In the genomic region with DNA sequence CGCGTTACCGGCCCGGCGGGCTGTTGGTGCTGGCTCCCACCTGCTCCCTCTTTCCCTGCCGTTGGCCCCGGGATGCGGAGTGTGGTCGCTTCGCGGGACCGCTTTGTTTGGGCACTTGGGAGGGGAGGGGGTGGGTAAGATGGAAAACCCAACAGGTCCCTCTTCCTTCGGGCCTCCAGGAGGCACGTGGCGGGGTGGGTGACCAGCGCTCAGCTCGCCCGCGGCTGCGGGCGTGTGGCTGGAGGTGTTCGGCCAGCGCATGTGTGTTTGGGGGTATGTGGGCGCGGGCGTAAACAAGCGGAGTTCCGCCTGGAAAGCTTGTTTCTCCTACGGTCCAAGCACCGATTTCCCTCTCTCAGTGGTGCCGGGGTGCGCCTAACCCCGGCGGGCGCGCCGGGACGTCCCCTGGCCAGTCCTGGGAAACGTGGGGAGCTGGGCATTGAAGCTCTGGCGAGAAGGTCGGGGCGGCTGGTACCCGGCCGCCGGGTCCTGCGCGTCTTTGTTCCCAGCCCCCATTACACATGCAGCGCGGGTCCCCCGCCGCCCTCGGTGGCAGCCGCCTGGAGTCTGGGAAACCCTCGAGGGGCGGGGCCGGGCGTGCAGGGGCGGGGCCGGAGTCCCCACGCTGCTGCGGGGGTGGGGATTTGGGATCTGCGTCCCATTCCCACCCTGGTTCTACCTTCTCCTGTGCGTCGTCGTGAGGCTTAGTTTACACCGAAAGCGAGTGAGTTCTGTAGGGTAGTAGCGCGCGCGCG, we compare ENCODE assay signal across 1 cellular context.
TF ChIP-seq lines count a peak whose summit lies in the region.

No MANE protein-coding gene starts in this region.

TF ChIP-seq in HepG2, 621 proteins besides CTCF, POLR2A, EP300 and RAD21 (continued from another document and continues in another):
- TF ChIP-seq, protein P1, sequence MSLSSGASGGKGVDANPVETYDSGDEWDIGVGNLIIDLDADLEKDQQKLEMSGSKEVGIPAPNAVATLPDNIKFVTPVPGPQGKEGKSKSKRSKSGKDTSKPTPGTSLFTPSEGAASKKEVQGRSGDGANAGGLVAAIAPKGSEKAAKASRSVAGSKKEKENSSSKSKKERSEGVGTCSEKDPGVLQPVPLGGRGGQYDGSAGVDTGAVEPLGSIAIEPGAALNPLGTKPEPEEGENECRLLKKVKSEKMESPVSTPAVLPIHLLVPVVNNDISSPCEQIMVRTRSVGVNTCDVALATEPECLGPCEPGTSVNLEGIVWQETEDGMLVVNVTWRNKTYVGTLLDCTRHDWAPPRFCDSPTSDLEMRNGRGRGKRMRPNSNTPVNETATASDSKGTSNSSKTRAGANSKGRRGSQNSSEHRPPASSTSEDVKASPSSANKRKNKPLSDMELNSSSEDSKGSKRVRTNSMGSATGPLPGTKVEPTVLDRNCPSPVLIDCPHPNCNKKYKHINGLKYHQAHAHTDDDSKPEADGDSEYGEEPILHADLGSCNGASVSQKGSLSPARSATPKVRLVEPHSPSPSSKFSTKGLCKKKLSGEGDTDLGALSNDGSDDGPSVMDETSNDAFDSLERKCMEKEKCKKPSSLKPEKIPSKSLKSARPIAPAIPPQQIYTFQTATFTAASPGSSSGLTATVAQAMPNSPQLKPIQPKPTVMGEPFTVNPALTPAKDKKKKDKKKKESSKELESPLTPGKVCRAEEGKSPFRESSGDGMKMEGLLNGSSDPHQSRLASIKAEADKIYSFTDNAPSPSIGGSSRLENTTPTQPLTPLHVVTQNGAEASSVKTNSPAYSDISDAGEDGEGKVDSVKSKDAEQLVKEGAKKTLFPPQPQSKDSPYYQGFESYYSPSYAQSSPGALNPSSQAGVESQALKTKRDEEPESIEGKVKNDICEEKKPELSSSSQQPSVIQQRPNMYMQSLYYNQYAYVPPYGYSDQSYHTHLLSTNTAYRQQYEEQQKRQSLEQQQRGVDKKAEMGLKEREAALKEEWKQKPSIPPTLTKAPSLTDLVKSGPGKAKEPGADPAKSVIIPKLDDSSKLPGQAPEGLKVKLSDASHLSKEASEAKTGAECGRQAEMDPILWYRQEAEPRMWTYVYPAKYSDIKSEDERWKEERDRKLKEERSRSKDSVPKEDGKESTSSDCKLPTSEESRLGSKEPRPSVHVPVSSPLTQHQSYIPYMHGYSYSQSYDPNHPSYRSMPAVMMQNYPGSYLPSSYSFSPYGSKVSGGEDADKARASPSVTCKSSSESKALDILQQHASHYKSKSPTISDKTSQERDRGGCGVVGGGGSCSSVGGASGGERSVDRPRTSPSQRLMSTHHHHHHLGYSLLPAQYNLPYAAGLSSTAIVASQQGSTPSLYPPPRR (CRISPR knock-in tag; IDR thresholded peaks at IDR 0.05; ENCODE audit: borderline replicate concordance), result peak; percentile 44; the same call in 1 of the 2 replicates
- no peak for TF ChIP-seq STAG1 (CRISPR knock-in tag; IDR thresholded peaks at IDR 0.05)
- TF ChIP-seq, protein P2, sequence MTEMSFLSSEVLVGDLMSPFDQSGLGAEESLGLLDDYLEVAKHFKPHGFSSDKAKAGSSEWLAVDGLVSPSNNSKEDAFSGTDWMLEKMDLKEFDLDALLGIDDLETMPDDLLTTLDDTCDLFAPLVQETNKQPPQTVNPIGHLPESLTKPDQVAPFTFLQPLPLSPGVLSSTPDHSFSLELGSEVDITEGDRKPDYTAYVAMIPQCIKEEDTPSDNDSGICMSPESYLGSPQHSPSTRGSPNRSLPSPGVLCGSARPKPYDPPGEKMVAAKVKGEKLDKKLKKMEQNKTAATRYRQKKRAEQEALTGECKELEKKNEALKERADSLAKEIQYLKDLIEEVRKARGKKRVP (CRISPR knock-in tag; IDR thresholded peaks at IDR 0.05), result peak in 1 of 2 experiments; percentile 40; a peak in 1 of 4 replicates
- TF ChIP-seq, protein P3, sequence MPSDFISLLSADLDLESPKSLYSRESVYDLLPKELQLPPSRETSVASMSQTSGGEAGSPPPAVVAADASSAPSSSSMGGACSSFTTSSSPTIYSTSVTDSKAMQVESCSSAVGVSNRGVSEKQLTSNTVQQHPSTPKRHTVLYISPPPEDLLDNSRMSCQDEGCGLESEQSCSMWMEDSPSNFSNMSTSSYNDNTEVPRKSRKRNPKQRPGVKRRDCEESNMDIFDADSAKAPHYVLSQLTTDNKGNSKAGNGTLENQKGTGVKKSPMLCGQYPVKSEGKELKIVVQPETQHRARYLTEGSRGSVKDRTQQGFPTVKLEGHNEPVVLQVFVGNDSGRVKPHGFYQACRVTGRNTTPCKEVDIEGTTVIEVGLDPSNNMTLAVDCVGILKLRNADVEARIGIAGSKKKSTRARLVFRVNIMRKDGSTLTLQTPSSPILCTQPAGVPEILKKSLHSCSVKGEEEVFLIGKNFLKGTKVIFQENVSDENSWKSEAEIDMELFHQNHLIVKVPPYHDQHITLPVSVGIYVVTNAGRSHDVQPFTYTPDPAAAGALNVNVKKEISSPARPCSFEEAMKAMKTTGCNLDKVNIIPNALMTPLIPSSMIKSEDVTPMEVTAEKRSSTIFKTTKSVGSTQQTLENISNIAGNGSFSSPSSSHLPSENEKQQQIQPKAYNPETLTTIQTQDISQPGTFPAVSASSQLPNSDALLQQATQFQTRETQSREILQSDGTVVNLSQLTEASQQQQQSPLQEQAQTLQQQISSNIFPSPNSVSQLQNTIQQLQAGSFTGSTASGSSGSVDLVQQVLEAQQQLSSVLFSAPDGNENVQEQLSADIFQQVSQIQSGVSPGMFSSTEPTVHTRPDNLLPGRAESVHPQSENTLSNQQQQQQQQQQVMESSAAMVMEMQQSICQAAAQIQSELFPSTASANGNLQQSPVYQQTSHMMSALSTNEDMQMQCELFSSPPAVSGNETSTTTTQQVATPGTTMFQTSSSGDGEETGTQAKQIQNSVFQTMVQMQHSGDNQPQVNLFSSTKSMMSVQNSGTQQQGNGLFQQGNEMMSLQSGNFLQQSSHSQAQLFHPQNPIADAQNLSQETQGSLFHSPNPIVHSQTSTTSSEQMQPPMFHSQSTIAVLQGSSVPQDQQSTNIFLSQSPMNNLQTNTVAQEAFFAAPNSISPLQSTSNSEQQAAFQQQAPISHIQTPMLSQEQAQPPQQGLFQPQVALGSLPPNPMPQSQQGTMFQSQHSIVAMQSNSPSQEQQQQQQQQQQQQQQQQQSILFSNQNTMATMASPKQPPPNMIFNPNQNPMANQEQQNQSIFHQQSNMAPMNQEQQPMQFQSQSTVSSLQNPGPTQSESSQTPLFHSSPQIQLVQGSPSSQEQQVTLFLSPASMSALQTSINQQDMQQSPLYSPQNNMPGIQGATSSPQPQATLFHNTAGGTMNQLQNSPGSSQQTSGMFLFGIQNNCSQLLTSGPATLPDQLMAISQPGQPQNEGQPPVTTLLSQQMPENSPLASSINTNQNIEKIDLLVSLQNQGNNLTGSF (CRISPR knock-in tag; IDR thresholded peaks at IDR 0.05), result no peak
- TF ChIP-seq, protein P4, sequence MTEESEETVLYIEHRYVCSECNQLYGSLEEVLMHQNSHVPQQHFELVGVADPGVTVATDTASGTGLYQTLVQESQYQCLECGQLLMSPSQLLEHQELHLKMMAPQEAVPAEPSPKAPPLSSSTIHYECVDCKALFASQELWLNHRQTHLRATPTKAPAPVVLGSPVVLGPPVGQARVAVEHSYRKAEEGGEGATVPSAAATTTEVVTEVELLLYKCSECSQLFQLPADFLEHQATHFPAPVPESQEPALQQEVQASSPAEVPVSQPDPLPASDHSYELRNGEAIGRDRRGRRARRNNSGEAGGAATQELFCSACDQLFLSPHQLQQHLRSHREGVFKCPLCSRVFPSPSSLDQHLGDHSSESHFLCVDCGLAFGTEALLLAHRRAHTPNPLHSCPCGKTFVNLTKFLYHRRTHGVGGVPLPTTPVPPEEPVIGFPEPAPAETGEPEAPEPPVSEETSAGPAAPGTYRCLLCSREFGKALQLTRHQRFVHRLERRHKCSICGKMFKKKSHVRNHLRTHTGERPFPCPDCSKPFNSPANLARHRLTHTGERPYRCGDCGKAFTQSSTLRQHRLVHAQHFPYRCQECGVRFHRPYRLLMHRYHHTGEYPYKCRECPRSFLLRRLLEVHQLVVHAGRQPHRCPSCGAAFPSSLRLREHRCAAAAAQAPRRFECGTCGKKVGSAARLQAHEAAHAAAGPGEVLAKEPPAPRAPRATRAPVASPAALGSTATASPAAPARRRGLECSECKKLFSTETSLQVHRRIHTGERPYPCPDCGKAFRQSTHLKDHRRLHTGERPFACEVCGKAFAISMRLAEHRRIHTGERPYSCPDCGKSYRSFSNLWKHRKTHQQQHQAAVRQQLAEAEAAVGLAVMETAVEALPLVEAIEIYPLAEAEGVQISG (CRISPR knock-in tag; IDR thresholded peaks at IDR 0.05), result peak; percentile 56; the same call in 1 of the 2 replicates
- no peak for TF ChIP-seq ZNF235 (CRISPR knock-in tag; IDR thresholded peaks at IDR 0.05; ENCODE audit: borderline replicate concordance)
- TF ChIP-seq SRSF1 (optimal IDR thresholded peaks at IDR 0.05; ENCODE audit: low read depth, low read length), result peak; percentile 11
- TF ChIP-seq, protein P5, sequence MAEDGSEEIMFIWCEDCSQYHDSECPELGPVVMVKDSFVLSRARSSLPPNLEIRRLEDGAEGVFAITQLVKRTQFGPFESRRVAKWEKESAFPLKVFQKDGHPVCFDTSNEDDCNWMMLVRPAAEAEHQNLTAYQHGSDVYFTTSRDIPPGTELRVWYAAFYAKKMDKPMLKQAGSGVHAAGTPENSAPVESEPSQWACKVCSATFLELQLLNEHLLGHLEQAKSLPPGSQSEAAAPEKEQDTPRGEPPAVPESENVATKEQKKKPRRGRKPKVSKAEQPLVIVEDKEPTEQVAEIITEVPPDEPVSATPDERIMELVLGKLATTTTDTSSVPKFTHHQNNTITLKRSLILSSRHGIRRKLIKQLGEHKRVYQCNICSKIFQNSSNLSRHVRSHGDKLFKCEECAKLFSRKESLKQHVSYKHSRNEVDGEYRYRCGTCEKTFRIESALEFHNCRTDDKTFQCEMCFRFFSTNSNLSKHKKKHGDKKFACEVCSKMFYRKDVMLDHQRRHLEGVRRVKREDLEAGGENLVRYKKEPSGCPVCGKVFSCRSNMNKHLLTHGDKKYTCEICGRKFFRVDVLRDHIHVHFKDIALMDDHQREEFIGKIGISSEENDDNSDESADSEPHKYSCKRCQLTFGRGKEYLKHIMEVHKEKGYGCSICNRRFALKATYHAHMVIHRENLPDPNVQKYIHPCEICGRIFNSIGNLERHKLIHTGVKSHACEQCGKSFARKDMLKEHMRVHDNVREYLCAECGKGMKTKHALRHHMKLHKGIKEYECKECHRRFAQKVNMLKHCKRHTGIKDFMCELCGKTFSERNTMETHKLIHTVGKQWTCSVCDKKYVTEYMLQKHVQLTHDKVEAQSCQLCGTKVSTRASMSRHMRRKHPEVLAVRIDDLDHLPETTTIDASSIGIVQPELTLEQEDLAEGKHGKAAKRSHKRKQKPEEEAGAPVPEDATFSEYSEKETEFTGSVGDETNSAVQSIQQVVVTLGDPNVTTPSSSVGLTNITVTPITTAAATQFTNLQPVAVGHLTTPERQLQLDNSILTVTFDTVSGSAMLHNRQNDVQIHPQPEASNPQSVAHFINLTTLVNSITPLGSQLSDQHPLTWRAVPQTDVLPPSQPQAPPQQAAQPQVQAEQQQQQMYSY (CRISPR knock-in tag; IDR thresholded peaks at IDR 0.05), result no peak
- no peak for TF ChIP-seq AKAP8 (CRISPR knock-in tag; IDR thresholded peaks at IDR 0.05)
- no peak for TF ChIP-seq ZNF782 (CRISPR knock-in tag; IDR thresholded peaks at IDR 0.05; ENCODE audit: borderline replicate concordance)
- TF ChIP-seq MAF1 (CRISPR knock-in tag; IDR thresholded peaks at IDR 0.05; ENCODE audit: borderline replicate concordance), result no peak
- no peak; the same call in 1 of the 2 replicates for TF ChIP-seq ZNF350 (CRISPR knock-in tag; IDR thresholded peaks at IDR 0.05; ENCODE audit: borderline replicate concordance, low read depth)
- TF ChIP-seq ZNF326 (CRISPR knock-in tag; IDR thresholded peaks at IDR 0.05; ENCODE audit: borderline replicate concordance), result no peak
- TF ChIP-seq FLYWCH1 (CRISPR knock-in tag; IDR thresholded peaks at IDR 0.05), result no peak
- TF ChIP-seq ZNF670 (CRISPR knock-in tag; IDR thresholded peaks at IDR 0.05; ENCODE audit: borderline replicate concordance), result no peak
- 0 out of 2 replicates have a peak, but pooled peaks have one; percentile 19 for TF ChIP-seq ZNF431 (CRISPR knock-in tag; IDR thresholded peaks at IDR 0.05; ENCODE audit: borderline replicate concordance, low read depth)
- TF ChIP-seq RBFOX2 (IDR thresholded peaks at IDR 0.05; ENCODE audit: low read depth, low read length), result peak; percentile 80
- TF ChIP-seq ZNF430 (CRISPR knock-in tag; IDR thresholded peaks at IDR 0.05), result no peak
- no peak for TF ChIP-seq JUNB (CRISPR knock-in tag; IDR thresholded peaks at IDR 0.05; ENCODE audit: borderline replicate concordance)
- TF ChIP-seq, protein P6, sequence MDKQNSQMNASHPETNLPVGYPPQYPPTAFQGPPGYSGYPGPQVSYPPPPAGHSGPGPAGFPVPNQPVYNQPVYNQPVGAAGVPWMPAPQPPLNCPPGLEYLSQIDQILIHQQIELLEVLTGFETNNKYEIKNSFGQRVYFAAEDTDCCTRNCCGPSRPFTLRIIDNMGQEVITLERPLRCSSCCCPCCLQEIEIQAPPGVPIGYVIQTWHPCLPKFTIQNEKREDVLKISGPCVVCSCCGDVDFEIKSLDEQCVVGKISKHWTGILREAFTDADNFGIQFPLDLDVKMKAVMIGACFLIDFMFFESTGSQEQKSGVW (CRISPR knock-in tag; IDR thresholded peaks at IDR 0.05; ENCODE audit: borderline replicate concordance), result 0 out of 2 replicates have a peak, but pooled peaks have one; percentile 12
- no peak for TF ChIP-seq ZNF441 (CRISPR knock-in tag; IDR thresholded peaks at IDR 0.05; ENCODE audit: borderline replicate concordance)
- TF ChIP-seq, protein P7, sequence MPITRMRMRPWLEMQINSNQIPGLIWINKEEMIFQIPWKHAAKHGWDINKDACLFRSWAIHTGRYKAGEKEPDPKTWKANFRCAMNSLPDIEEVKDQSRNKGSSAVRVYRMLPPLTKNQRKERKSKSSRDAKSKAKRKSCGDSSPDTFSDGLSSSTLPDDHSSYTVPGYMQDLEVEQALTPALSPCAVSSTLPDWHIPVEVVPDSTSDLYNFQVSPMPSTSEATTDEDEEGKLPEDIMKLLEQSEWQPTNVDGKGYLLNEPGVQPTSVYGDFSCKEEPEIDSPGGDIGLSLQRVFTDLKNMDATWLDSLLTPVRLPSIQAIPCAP (CRISPR knock-in tag; IDR thresholded peaks at IDR 0.05; ENCODE audit: low read depth), result no peak
- no peak for TF ChIP-seq ZIK1 (CRISPR knock-in tag; IDR thresholded peaks at IDR 0.05; ENCODE audit: borderline replicate concordance, low read depth)
- no peak for TF ChIP-seq ZNF232 (CRISPR knock-in tag; IDR thresholded peaks at IDR 0.05; ENCODE audit: borderline replicate concordance)
- TF ChIP-seq ZNF556 (CRISPR knock-in tag; IDR thresholded peaks at IDR 0.05; ENCODE audit: borderline replicate concordance), result no peak
- TF ChIP-seq TARDBP (CRISPR knock-in tag; IDR thresholded peaks at IDR 0.05), result no peak
- no peak for TF ChIP-seq PHF20 (CRISPR knock-in tag; IDR thresholded peaks at IDR 0.05)
- 0 out of 2 replicates have a peak, but pooled peaks have one; percentile 31 for TF ChIP-seq ZNF354B (CRISPR knock-in tag; IDR thresholded peaks at IDR 0.05)
- TF ChIP-seq NBN (conservative IDR thresholded peaks at IDR 0.05), result no peak
- TF ChIP-seq SRSF4 (IDR thresholded peaks at IDR 0.05; ENCODE audit: low read depth, low read length, poor library complexity, severe bottlenecking), result no peak
